8 cellular contexts compared by ENCODE assay signal in the genomic region with DNA sequence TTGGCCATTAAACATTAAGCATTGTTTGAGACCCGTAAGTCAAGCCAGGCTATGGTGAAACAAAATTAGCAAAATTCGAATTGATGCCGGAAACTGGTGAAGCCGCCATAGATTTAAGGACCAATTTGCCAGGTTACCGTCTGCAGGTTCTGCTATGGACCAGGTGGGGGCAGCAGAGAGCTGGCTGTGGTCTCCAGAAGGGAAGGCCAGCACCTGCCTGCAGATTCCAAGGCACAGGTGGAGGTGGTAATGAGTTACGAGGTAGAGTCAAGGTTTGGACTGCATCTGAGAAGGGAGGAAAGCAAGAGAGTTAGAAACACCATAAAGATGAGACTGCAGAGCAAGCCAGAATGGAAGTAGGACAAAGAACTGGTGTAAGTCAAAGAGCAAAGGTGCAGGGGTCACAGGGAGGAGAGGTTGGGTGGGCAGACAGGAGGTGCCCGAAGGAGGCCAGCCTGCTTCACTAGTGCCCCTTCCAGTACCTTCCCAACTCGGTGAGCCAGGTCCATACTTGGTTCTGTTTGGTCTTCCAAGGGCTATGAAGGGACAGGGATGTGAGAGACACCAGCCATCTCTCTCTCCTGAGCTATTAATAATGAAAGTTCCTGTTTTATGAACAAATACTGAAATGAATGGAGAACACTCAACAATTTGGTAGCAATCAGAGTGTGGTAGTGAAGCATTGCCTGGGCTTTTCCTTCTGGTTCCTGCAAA.
DNase-seq lines count a peak whose midpoint lies in the region; ATAC-seq and TF ChIP-seq lines count a peak whose summit lies in the region.

No MANE protein-coding gene starts in this region.

- DNase-seq in G401 (ENCODE audit: low spot score): peak; percentile 19
- DNase-seq in HL-60 (ENCODE audit: low read depth in 1 of 2, low spot score in 1 of 2): peak; percentile 3 to 35
- peak; percentile 2 for DNase-seq in amniotic epithelial cell (ENCODE audit: low read depth)
- peak; percentile 16 for DNase-seq in iris pigment epithelial cell (ENCODE audit: low read depth)
- DNase-seq in stimulated activated CD4-positive, alpha-beta T cell treated with anti-CD3 and anti-CD28 coated beads, TNF-alpha, amount 100 ng/mL, for 1 hour (ENCODE audit: low read depth in 3 of 3, low spot score in 1 of 3): peak in 2 of 3 donors; percentile 9 to 29
- no peak for DNase-seq in GDM1 (lab: John Stamatoyannopoulos, UW)

- no peak overlapping the region for H3K27ac ChIP-seq in HL-60 (replicated peaks)

- no peak overlapping the region for H3K4me3 ChIP-seq in HL-60 (replicated peaks; ENCODE audit: insufficient read depth, low read length)

- in situ Hi-C loops in G401 (cut with HindIII; ENCODE audit: low sequenced_read_pairs): no loop called here

- no peaks in the 10 kb centered on the region for H3K27me3 ChIP-seq in HL-60 (ENCODE audit: insufficient read depth, poor library complexity, severe bottlenecking)

- peak; percentile 76 for TF ChIP-seq CTCF in HL-60 (IDR thresholded peaks at IDR 0.05; ENCODE audit: insufficient read depth, low read length)

- peak; percentile 95 for ATAC-seq in GM21447 (IDR thresholded peaks at IDR 0.05; ENCODE audit: unreplicated experiment)
- ATAC-seq in SK-N-SH treated with all-trans-retinoic acid at 6 μM for 48 hours: peak; percentile 78

TF ChIP-seq in SK-N-SH treated with all-trans-retinoic acid at 6 μM for 48 hours, 23 proteins besides CTCF, POLR2A, EP300 and RAD21:
- no peak for TF ChIP-seq SNAI2 (CRISPR knock-in tag; IDR thresholded peaks at IDR 0.05)
- TF ChIP-seq PPARA (CRISPR knock-in tag; IDR thresholded peaks at IDR 0.05; ENCODE audit: borderline replicate concordance): no peak
- no peak for TF ChIP-seq RARB (CRISPR knock-in tag; IDR thresholded peaks at IDR 0.05)
- no peak for TF ChIP-seq ISL1 (CRISPR knock-in tag; IDR thresholded peaks at IDR 0.05)
- TF ChIP-seq, protein P1, sequence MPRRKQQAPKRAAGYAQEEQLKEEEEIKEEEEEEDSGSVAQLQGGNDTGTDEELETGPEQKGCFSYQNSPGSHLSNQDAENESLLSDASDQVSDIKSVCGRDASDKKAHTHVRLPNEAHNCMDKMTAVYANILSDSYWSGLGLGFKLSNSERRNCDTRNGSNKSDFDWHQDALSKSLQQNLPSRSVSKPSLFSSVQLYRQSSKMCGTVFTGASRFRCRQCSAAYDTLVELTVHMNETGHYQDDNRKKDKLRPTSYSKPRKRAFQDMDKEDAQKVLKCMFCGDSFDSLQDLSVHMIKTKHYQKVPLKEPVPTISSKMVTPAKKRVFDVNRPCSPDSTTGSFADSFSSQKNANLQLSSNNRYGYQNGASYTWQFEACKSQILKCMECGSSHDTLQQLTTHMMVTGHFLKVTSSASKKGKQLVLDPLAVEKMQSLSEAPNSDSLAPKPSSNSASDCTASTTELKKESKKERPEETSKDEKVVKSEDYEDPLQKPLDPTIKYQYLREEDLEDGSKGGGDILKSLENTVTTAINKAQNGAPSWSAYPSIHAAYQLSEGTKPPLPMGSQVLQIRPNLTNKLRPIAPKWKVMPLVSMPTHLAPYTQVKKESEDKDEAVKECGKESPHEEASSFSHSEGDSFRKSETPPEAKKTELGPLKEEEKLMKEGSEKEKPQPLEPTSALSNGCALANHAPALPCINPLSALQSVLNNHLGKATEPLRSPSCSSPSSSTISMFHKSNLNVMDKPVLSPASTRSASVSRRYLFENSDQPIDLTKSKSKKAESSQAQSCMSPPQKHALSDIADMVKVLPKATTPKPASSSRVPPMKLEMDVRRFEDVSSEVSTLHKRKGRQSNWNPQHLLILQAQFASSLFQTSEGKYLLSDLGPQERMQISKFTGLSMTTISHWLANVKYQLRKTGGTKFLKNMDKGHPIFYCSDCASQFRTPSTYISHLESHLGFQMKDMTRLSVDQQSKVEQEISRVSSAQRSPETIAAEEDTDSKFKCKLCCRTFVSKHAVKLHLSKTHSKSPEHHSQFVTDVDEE (CRISPR knock-in tag; IDR thresholded peaks at IDR 0.05): no peak
- TF ChIP-seq, protein P2, sequence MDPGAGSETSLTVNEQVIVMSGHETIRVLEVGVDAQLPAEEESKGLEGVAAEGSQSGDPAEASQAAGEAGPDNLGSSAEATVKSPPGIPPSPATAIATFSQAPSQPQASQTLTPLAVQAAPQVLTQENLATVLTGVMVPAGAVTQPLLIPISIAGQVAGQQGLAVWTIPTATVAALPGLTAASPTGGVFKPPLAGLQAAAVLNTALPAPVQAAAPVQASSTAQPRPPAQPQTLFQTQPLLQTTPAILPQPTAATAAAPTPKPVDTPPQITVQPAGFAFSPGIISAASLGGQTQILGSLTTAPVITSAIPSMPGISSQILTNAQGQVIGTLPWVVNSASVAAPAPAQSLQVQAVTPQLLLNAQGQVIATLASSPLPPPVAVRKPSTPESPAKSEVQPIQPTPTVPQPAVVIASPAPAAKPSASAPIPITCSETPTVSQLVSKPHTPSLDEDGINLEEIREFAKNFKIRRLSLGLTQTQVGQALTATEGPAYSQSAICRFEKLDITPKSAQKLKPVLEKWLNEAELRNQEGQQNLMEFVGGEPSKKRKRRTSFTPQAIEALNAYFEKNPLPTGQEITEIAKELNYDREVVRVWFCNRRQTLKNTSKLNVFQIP (CRISPR knock-in tag; IDR thresholded peaks at IDR 0.05; ENCODE audit: borderline replicate concordance, low read depth): no peak
- no peak for TF ChIP-seq BACH2 (CRISPR knock-in tag; IDR thresholded peaks at IDR 0.05; ENCODE audit: borderline replicate concordance)
- no peak for TF ChIP-seq ZNF8 (CRISPR knock-in tag; IDR thresholded peaks at IDR 0.05)
- no peak for TF ChIP-seq TOX (CRISPR knock-in tag; IDR thresholded peaks at IDR 0.05; ENCODE audit: borderline replicate concordance)
- no peak for TF ChIP-seq ZNF565 (CRISPR knock-in tag; conservative IDR thresholded peaks at IDR 0.05; ENCODE audit: low read depth)
- TF ChIP-seq GLIS3 (CRISPR knock-in tag; IDR thresholded peaks at IDR 0.05): no peak
- TF ChIP-seq CREB5 (CRISPR knock-in tag; IDR thresholded peaks at IDR 0.05; ENCODE audit: low read depth): no peak
- no peak for TF ChIP-seq ZFP3 (CRISPR knock-in tag; IDR thresholded peaks at IDR 0.05)
- TF ChIP-seq, protein P3, sequence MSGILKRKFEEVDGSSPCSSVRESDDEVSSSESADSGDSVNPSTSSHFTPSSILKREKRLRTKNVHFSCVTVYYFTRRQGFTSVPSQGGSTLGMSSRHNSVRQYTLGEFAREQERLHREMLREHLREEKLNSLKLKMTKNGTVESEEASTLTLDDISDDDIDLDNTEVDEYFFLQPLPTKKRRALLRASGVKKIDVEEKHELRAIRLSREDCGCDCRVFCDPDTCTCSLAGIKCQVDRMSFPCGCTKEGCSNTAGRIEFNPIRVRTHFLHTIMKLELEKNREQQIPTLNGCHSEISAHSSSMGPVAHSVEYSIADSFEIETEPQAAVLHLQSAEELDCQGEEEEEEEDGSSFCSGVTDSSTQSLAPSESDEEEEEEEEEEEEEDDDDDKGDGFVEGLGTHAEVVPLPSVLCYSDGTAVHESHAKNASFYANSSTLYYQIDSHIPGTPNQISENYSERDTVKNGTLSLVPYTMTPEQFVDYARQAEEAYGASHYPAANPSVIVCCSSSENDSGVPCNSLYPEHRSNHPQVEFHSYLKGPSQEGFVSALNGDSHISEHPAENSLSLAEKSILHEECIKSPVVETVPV (CRISPR knock-in tag; IDR thresholded peaks at IDR 0.05): no peak
